Comparison of ENCODE assay signal across 21 cellular contexts in genomic region chr3:37785718-37786117, GRCh38.
"Had no signal": no experiment of that assay in that cellular context is flagged by ENCODE, and none has a peak within 500 bp of the region (broad histone marks: within the 10 kb centered on the region; RNA-seq: fewer than 3 reads in every experiment).

No MANE protein-coding gene starts in this region.

- H3K27ac ChIP-seq: parathyroid adenoma had no signal

- H3K9me3 ChIP-seq: breast epithelium, esophagus squamous epithelium, right atrium auricular region, stomach had no signal

- H3K4me3 ChIP-seq: breast epithelium, esophagus squamous epithelium, right atrium auricular region, stomach had no signal

- H3K27me3 ChIP-seq: breast epithelium, esophagus squamous epithelium, right atrium auricular region, stomach had no signal

- ATAC-seq: activated CD8-positive, alpha-beta T cell treated with anti-CD3 and anti-CD28 coated beads for 36 hours; activated naive CD8-positive, alpha-beta T cell treated with anti-CD3 and anti-CD28 coated beads, Interleukin-2, amount 50 U/mL, for 24 hours; activated T-cell treated with anti-CD3 and anti-CD28 coated beads, Interleukin-2, amount 50 U/mL, for 4 hours; stimulated activated naive B cell treated with anti-CD40 and anti-IgM and Interleukin-4, amounts not matched to agents 10 μg/mL and 1 μg/mL and 100 μg/mL, for 72 hours; T-cell had no signal

- H3K4me1 ChIP-seq: parathyroid adenoma had no signal

- H3K36me3 ChIP-seq: breast epithelium had no signal

- DNase-seq: activated B cell treated with CpG ODN at 0.5 μM for 24 hours; activated CD4-positive, alpha-beta T cell treated with anti-CD3 and anti-CD28 coated beads, Interleukin-2, amount 50 U/mL, for 1 hour; activated CD8-positive, alpha-beta T cell treated with anti-CD3 and anti-CD28 coated beads for 36 hours; activated naive CD8-positive, alpha-beta T cell treated with anti-CD3 and anti-CD28 coated beads, Interleukin-2, amount 50 U/mL, for 24 hours; activated T-cell treated with anti-CD3 and anti-CD28 coated beads, Interleukin-2, amount 50 U/mL, for 4 hours; amygdala; central memory CD4-positive, alpha-beta T cell; esophagus squamous epithelium; foreskin melanocyte; islet precursor cell; mammary epithelial cell; naive B cell; stimulated activated CD4-positive, alpha-beta T cell treated with anti-CD3 and anti-CD28 coated beads, Interleukin-15, amount 100 ng/mL, for 24 hours; stimulated activated CD4-positive, alpha-beta T cell treated with anti-CD3 and anti-CD28 coated beads, Interleukin-2, amount 100 ng/mL, for 24 hours; stimulated activated naive B cell treated with anti-CD40 and anti-IgM and Interleukin-4, amounts not matched to agents 10 μg/mL and 1 μg/mL and 100 μg/mL, for 72 hours; stomach; T-cell; trophoblast cell had no signal

- H3K9ac ChIP-seq: parathyroid adenoma had no signal
